18 cellular contexts compared by ENCODE assay signal in genomic region chr11:27402450-27402849, GRCh38. TPM values are rescaled to one million over a fixed set of nuclear protein-coding genes. Genes with fewer than 3 reads are reported as not detected.
DNase-seq lines count a peak whose midpoint lies in the region; ATAC-seq, FAIRE-seq and TF ChIP-seq lines count a peak whose summit lies in the region.
"Had no signal": no experiment of that assay in that cellular context is flagged by ENCODE, and none has a peak within 500 bp of the region (broad histone marks: within the 10 kb centered on the region; RNA-seq: fewer than 3 reads in every experiment).

No MANE protein-coding gene starts in this region.

- no peak for TF ChIP-seq CTCF in VCaP (conservative IDR thresholded peaks at IDR 0.05)
- no peak for TF ChIP-seq CTCF in progenitor cell of endocrine pancreas (IDR thresholded peaks at IDR 0.05; ENCODE audit: unreplicated experiment)
- TF ChIP-seq CTCF in uterus (IDR thresholded peaks at IDR 0.05): no peak
- TF ChIP-seq CTCF in vagina (IDR thresholded peaks at IDR 0.05): no peak

- ATAC-seq in left colon: peak; percentile 16

- no peak overlapping the region for H3K4me3 Mint-ChIP-seq in progenitor cell of endocrine pancreas (ENCODE audit: low read depth)
- H3K4me3 Mint-ChIP-seq: CD8-positive, alpha-beta memory T cell; IgD-negative memory B cell had no signal

- FAIRE-seq in GM12892 (lab: Jason Lieb, UNC): no peak
- FAIRE-seq: G401.6 had no signal

- H3K27me3 Mint-ChIP-seq in progenitor cell of endocrine pancreas: no peaks in the 10 kb centered on the region

- peaks cover 43% of the 10 kb centered on the region for H3K4me1 Mint-ChIP-seq in progenitor cell of endocrine pancreas (ENCODE audit: low read depth)
- H3K4me1 Mint-ChIP-seq: CD8-positive, alpha-beta memory T cell; IgD-negative memory B cell had no signal

- H3K36me3 Mint-ChIP-seq in progenitor cell of endocrine pancreas (ENCODE audit: insufficient read depth): peaks cover 10% of the 10 kb centered on the region
- H3K36me3 Mint-ChIP-seq: CD8-positive, alpha-beta memory T cell; IgD-negative memory B cell had no signal

- H3K4me1 ChIP-seq in uterus (no peaks in the 10 kb centered on the region), vagina (peaks cover 15% of the 10 kb centered on the region)
- H3K4me1 ChIP-seq: BLaER1 treated with 17β-estradiol and CSF1 and Interleukin-3, amounts not matched to agents 10 nM and 100 nM had no signal

- no peak for TF ChIP-seq POLR2A in uterus (IDR thresholded peaks at IDR 0.05)
- no peak for TF ChIP-seq POLR2A in vagina (IDR thresholded peaks at IDR 0.05)
- TF ChIP-seq POLR2A in GM12892 (IDR thresholded peaks at IDR 0.05; ENCODE audit: low read depth, low read length): no peak

- intact Hi-C loops in left colon (cut with DNase I, micrococcal nuclease) (no loop called here), uterus (cut with DNase I; ENCODE audit: low total_unique reads) (no loop called here), vagina (cut with DNase I) (no loop called here)

- H3K9me3 Mint-ChIP-seq in progenitor cell of endocrine pancreas (ENCODE audit: low read depth): no peaks in the 10 kb centered on the region
- H3K9me3 Mint-ChIP-seq: CD8-positive, alpha-beta memory T cell; IgD-negative memory B cell had no signal

- DNase-seq in LoVo (ENCODE audit: low spot score) (peak; percentile 9), left colon (no peak), progenitor cell of endocrine pancreas (ENCODE audit: low spot score, unreplicated experiment) (no peak), uterus (no peak), vagina (ENCODE audit: extremely low spot score in 2 of 2) (no peak), GM12892 (ENCODE audit: insufficient read length) (no peak)
- DNase-seq in stimulated activated CD4-positive, alpha-beta T cell treated with anti-CD3 and anti-CD28 coated beads, Interleukin-12 subunit alpha, Interleukin-12 subunit beta, amount 100 ng/mL, for 4 hours: no peak
- DNase-seq: CD8-positive, alpha-beta memory T cell; GM23248; NCI-H1694 treated with DMSO at 0.1 percent for 48 hours; NCI-H510A; NCI-H774; SJCRH30 had no signal

- H3K27me3 ChIP-seq in uterus (no peaks in the 10 kb centered on the region), vagina (no peaks in the 10 kb centered on the region)
- H3K27me3 ChIP-seq: BLaER1 treated with 17β-estradiol and CSF1 and Interleukin-3, amounts not matched to agents 10 nM and 100 nM; SJCRH30 had no signal

- H3K4me3 ChIP-seq in uterus: no peak overlapping the region
- no peak overlapping the region for H3K4me3 ChIP-seq in vagina
- H3K4me3 ChIP-seq: BLaER1 treated with 17β-estradiol and CSF1 and Interleukin-3, amounts not matched to agents 10 nM and 100 nM; GM23248; HAP-1; SJCRH30 had no signal

- peak overlapping the region; percentile 95 for H3K27ac Mint-ChIP-seq in progenitor cell of endocrine pancreas
- H3K27ac Mint-ChIP-seq: CD8-positive, alpha-beta memory T cell; IgD-negative memory B cell had no signal

- no peaks in the 10 kb centered on the region for H3K9me3 ChIP-seq in uterus
- no peaks in the 10 kb centered on the region for H3K9me3 ChIP-seq in vagina
- H3K9me3 ChIP-seq: BLaER1 treated with 17β-estradiol and CSF1 and Interleukin-3, amounts not matched to agents 10 nM and 100 nM; HAP-1; SJCRH30 had no signal

- no peaks in the 10 kb centered on the region for H3K36me3 ChIP-seq in uterus
- no peaks in the 10 kb centered on the region for H3K36me3 ChIP-seq in vagina
- H3K36me3 ChIP-seq: BLaER1 treated with 17β-estradiol and CSF1 and Interleukin-3, amounts not matched to agents 10 nM and 100 nM had no signal

- H3K27ac ChIP-seq in VCaP (peak overlapping the region; percentile 14; the same call in 1 of the 2 replicates), uterus (no peak overlapping the region), vagina (no peak overlapping the region)
- H3K27ac ChIP-seq: BLaER1 treated with 17β-estradiol and CSF1 and Interleukin-3, amounts not matched to agents 10 nM and 100 nM; GM23248; SJCRH30 had no signal

RNA-seq across cellular contexts. Expression of gene CCDC34, which starts 39.4 kb away (rescaled TPM):
- 1 to 10 TPM; 7.7 to 9.2 TPM for total RNA-seq in left colon
- total RNA-seq in progenitor cell of endocrine pancreas: 25.9 and 32.2 TPM in 2 replicates
- total RNA-seq in uterus: 1 to 10 TPM in 2 of 4 donors, under 1 TPM in 1, not detected in 1; 0.26 to 8.2 (median 2.7) TPM
- 4.7 TPM for total RNA-seq in vagina
- polyA plus RNA-seq in GM12892 (2012; ENCODE audit: missing spikeins): 18.9 TPM
